ENCODE assay signal across 29 cellular contexts in the genomic region with DNA sequence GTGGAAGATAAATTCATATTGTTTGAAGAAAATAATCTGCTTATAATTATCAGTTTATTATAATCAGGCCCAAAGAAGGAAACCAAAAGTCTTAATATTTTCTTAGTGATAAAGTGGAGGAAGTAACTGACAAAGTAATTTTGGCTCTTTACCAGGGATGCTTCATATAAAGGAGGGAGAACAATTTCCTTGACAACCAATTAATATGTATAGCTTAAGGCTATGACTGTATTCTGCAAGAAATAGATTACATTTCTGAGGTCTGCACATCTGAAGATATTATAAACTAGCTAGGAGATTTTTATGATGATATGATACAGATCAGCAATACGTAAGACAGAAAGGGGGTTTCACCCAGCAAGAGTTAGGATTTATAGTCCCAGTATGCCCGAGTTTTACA.
"Had no signal": no experiment of that assay in that cellular context is flagged by ENCODE, and none has a peak within 500 bp of the region (broad histone marks: within the 10 kb centered on the region; RNA-seq: fewer than 3 reads in every experiment).

No MANE protein-coding gene starts in this region.

- H3K4me3 Mint-ChIP-seq: activated CD4-positive, alpha-beta memory T cell treated with anti-CD3 and anti-CD28 coated beads for 36 hours; activated CD4-positive, alpha-beta T cell treated with anti-CD3 and anti-CD28 coated beads, Interleukin-2, amount 10 ng/mL, durations not matched to agents 24 days and 14 days; activated naive CD4-positive, alpha-beta T cell treated with anti-CD3 and anti-CD28 coated beads, Interleukin-2, amount 10 ng/mL, durations not matched to agents 7 days and 5 days; activated naive CD8-positive, alpha-beta T cell treated with anti-CD3 and anti-CD28 coated beads, Interleukin-2, amount 10 ng/mL, durations not matched to agents 7 days and 5 days; activated T-cell treated with anti-CD3 and anti-CD28 coated beads, Interleukin-2, amount 50 U/mL, for 24 hours; brain; natural killer cell treated with Interleukin-12 subunit alpha and Interleukin-12 subunit beta and Interleukin-15 and Interleukin-18, amount 100 ng/mL, for 72 hours; stimulated activated naive B cell treated with anti-CD40 and anti-IgM and Interleukin-4, amounts not matched to agents 10 μg/mL and 1 μg/mL and 100 μg/mL, for 72 hours had no signal

- H3K27ac Mint-ChIP-seq: activated CD4-positive, alpha-beta memory T cell treated with anti-CD3 and anti-CD28 coated beads for 36 hours; activated CD4-positive, alpha-beta T cell treated with anti-CD3 and anti-CD28 coated beads, Interleukin-2, amount 10 ng/mL, durations not matched to agents 24 days and 14 days; activated naive CD4-positive, alpha-beta T cell treated with anti-CD3 and anti-CD28 coated beads, Interleukin-2, amount 10 ng/mL, durations not matched to agents 7 days and 5 days; activated naive CD8-positive, alpha-beta T cell treated with anti-CD3 and anti-CD28 coated beads, Interleukin-2, amount 10 ng/mL, durations not matched to agents 7 days and 5 days; activated T-cell treated with anti-CD3 and anti-CD28 coated beads, Interleukin-2, amount 50 U/mL, for 24 hours; stimulated activated naive B cell treated with anti-CD40 and anti-IgM and Interleukin-4, amounts not matched to agents 10 μg/mL and 1 μg/mL and 100 μg/mL, for 72 hours had no signal

- H3K27me3 ChIP-seq: ascending aorta, cardiac muscle cell, colonic mucosa, heart left ventricle, left lung, suprapubic skin, tibial artery, upper lobe of right lung had no signal

- H3K9me3 ChIP-seq: colonic mucosa, tibial artery, upper lobe of right lung had no signal

- H3K27me3 Mint-ChIP-seq: activated CD4-positive, alpha-beta memory T cell treated with anti-CD3 and anti-CD28 coated beads for 36 hours; activated CD4-positive, alpha-beta T cell treated with anti-CD3 and anti-CD28 coated beads, Interleukin-2, amount 10 ng/mL, durations not matched to agents 24 days and 14 days; activated naive CD4-positive, alpha-beta T cell treated with anti-CD3 and anti-CD28 coated beads, Interleukin-2, amount 10 ng/mL, durations not matched to agents 7 days and 5 days; activated naive CD8-positive, alpha-beta T cell treated with anti-CD3 and anti-CD28 coated beads, Interleukin-2, amount 10 ng/mL, durations not matched to agents 7 days and 5 days; activated T-cell treated with anti-CD3 and anti-CD28 coated beads, Interleukin-2, amount 50 U/mL, for 24 hours; brain; natural killer cell treated with Interleukin-12 subunit alpha and Interleukin-12 subunit beta and Interleukin-15 and Interleukin-18, amount 100 ng/mL, for 72 hours; stimulated activated naive B cell treated with anti-CD40 and anti-IgM and Interleukin-4, amounts not matched to agents 10 μg/mL and 1 μg/mL and 100 μg/mL, for 72 hours had no signal

- ATAC-seq: heart left ventricle; left lung; mucosa of descending colon; right cardiac atrium; stimulated activated naive B cell treated with anti-CD40 and anti-IgM and Interleukin-4, amounts not matched to agents 10 μg/mL and 1 μg/mL and 100 μg/mL, for 72 hours; upper lobe of right lung had no signal

- DNase-seq: activated CD4-positive, alpha-beta memory T cell treated with anti-CD3 and anti-CD28 coated beads for 36 hours; activated CD4-positive, alpha-beta T cell treated with anti-CD3 and anti-CD28 coated beads, Interleukin-2, amount 10 ng/mL, durations not matched to agents 24 days and 14 days; activated CD4-positive, CD25-positive, alpha-beta regulatory T cell treated with anti-CD3 and anti-CD28 coated beads, Interleukin-2, amount 50 U/mL, for 72 hours; activated CD8-positive, alpha-beta memory T cell treated with anti-CD3 and anti-CD28 coated beads, Interleukin-2, amount 50 U/mL, for 48 hours; activated gamma-delta T cell; activated naive CD4-positive, alpha-beta T cell treated with anti-CD3 and anti-CD28 coated beads, Interleukin-2, amount 10 ng/mL, durations not matched to agents 7 days and 5 days; activated naive CD8-positive, alpha-beta T cell treated with anti-CD3 and anti-CD28 coated beads, Interleukin-2, amount 10 ng/mL, durations not matched to agents 7 days and 5 days; activated T-cell treated with anti-CD3 and anti-CD28 coated beads, Interleukin-2, amount 50 U/mL, for 24 hours; cerebellar nuclear complex; colonic mucosa; effector CD8-positive, alpha-beta T cell; heart left ventricle; hypothalamus; kidney glomerular epithelial cell; left lung; mesendoderm; mucosa of descending colon; right cardiac atrium; stimulated activated CD4-positive, alpha-beta T cell treated with anti-CD3 and anti-CD28 coated beads, Interleukin-15, amount 100 ng/mL, for 24 hours; stimulated activated CD4-positive, alpha-beta T cell treated with anti-CD3 and anti-CD28 coated beads, Interleukin-2, amount 100 ng/mL, for 24 hours; stimulated activated naive B cell treated with anti-CD40 and anti-IgM and Interleukin-4, amounts not matched to agents 10 μg/mL and 1 μg/mL and 100 μg/mL, for 72 hours; tibial artery; upper lobe of right lung had no signal

- H3K27ac ChIP-seq: ascending aorta, cardiac muscle cell, colonic mucosa, heart left ventricle, left lung, suprapubic skin, tibial artery, upper lobe of right lung had no signal

- H3K4me1 ChIP-seq: ascending aorta, colonic mucosa, heart left ventricle, left lung, suprapubic skin, tibial artery, upper lobe of right lung had no signal

- H3K36me3 ChIP-seq: ascending aorta, cardiac muscle cell, colonic mucosa, heart left ventricle, left lung, suprapubic skin, tibial artery, upper lobe of right lung had no signal

- H3K4me3 ChIP-seq: ascending aorta, cardiac muscle cell, colonic mucosa, heart left ventricle, left lung, lung, mucosa of descending colon, suprapubic skin, tibial artery, upper lobe of right lung had no signal
